ENCODE assay signal across 11 cellular contexts in genomic region chr3:170632780-170633179, GRCh38. TPM values are rescaled to one million over a fixed set of nuclear protein-coding genes. Genes with fewer than 3 reads are reported as not detected.
DNase-seq lines count a peak whose midpoint lies in the region; ATAC-seq and FAIRE-seq lines count a peak whose summit lies in the region.
"Had no signal": no experiment of that assay in that cellular context is flagged by ENCODE, and none has a peak within 500 bp of the region (broad histone marks: within the 10 kb centered on the region; RNA-seq: fewer than 3 reads in every experiment).

No MANE protein-coding gene starts in this region.

- H3K27ac ChIP-seq in right cardiac atrium (ENCODE audit: low read length), result no peak overlapping the region
- H3K27ac ChIP-seq: ascending aorta, SJSA1 had no signal

- no peak overlapping the region for H3K4me3 ChIP-seq in right cardiac atrium (ENCODE audit: low read length)
- H3K4me3 ChIP-seq: ascending aorta, SJSA1 had no signal

- H3K27me3 ChIP-seq in right cardiac atrium (ENCODE audit: control insufficient read depth, insufficient read depth), result no peaks in the 10 kb centered on the region
- H3K27me3 ChIP-seq: ascending aorta, SJSA1 had no signal

- FAIRE-seq in HTR-8/SVneo (lab: Jason Lieb, UNC), result no peak

- DNase-seq in fibroblast of gingiva (ENCODE audit: low read depth) (peak; percentile 61), left cardiac atrium (no peak), GOT3 (lab: John Stamatoyannopoulos, UW) (no peak), HTR-8/SVneo (ENCODE audit: insufficient read length, low spot score) (no peak), right cardiac atrium (no peak)
- DNase-seq: kidney glomerular epithelial cell had no signal

- ATAC-seq in GM18520 (IDR thresholded peaks at IDR 0.05; ENCODE audit: unreplicated experiment) (peak; percentile 74), GM21619 (IDR thresholded peaks at IDR 0.05; ENCODE audit: unreplicated experiment) (peak; percentile 82), HG03520 (IDR thresholded peaks at IDR 0.05; ENCODE audit: unreplicated experiment) (peak; percentile 77), left cardiac atrium (no peak), right cardiac atrium (no peak)

- H3K4me1 ChIP-seq in right cardiac atrium (ENCODE audit: control insufficient read depth, insufficient read depth, low read length), result peaks cover 2% of the 10 kb centered on the region
- H3K4me1 ChIP-seq: ascending aorta had no signal

- intact Hi-C loops in left cardiac atrium (cut with DNase I), result no loop called here
- intact Hi-C loops in right cardiac atrium (cut with DNase I), result no loop called here

- WGBS in right cardiac atrium, result 83% methylated on average over 4 of the region's 4 CpGs

- H3K9me3 ChIP-seq in right cardiac atrium (ENCODE audit: control insufficient read depth, low read length), result no peaks in the 10 kb centered on the region
- H3K9me3 ChIP-seq: ascending aorta, SJSA1 had no signal

RNA-seq across cellular contexts. Expression of gene SLC7A14, which starts 46.9 kb away (rescaled TPM):
- under 1 TPM in 1 of 2 donors, not detected in 1; 0.03 TPM for total RNA-seq in left cardiac atrium
- total RNA-seq in right cardiac atrium, result under 1 TPM in 1 of 4 donors, not detected in 3; 0.06 TPM
- 0.05 TPM for polyA plus RNA-seq in right cardiac atrium
- total RNA-seq: ascending aorta, SJSA1 had no signal

Comparison
In these comparisons a context has a peak if more than half of its experiments do, and no peak if none do; other contexts are left out.
1. ATAC-seq: peak in GM18520 (single experiment), GM21619 (single experiment) and HG03520 (single experiment); none in left cardiac atrium (0 of 2) and right cardiac atrium (0 of 2).